In the genomic region with DNA sequence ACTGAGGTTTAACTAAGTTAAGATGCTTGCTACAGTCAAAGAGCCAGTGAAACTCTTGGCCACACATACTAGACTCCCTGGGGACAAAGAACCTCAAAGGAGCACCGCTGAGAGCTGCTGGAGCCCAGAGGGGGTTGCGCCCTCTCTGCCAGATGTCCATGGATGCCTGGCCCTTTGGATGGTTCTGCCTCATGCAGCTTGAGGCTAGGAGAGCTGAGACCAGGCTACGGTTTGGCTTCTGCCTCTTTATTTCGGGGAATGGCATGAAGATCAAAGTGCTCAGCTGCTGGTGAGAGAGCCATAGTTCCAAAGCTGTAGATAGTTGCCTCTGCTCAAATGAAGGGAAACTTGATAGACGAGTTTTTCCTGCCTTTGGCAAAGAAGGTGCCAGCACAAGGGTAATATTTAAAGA, we compare ENCODE assay signal across 18 cellular contexts. TPM values are rescaled to one million over a fixed set of nuclear protein-coding genes. Genes with fewer than 3 reads are reported as not detected.
A peak's percentile ranks its signal among the peaks of the same experiment; 100 is the strongest.
DNase-seq lines count a peak whose midpoint lies in the region; ATAC-seq and TF ChIP-seq lines count a peak whose summit lies in the region.
"Had no signal": no experiment of that assay in that cellular context is flagged by ENCODE, and none has a peak within 500 bp of the region (broad histone marks: within the 10 kb centered on the region; RNA-seq: fewer than 3 reads in every experiment).

No MANE protein-coding gene starts in this region.

- H3K4me2 ChIP-seq in BLaER1: peak overlapping the region; percentile 50

- H3K36me3 ChIP-seq in BLaER1: no peaks in the 10 kb centered on the region
- H3K36me3 ChIP-seq in lower lobe of right lung: no peaks in the 10 kb centered on the region

- no peak for TF ChIP-seq CTCF in lower lobe of right lung (IDR thresholded peaks at IDR 0.05)

- intact Hi-C loops in lower lobe of right lung (cut with DNase I): no loop called here
- intact Hi-C loops in left cardiac atrium (cut with DNase I): no loop called here

- H3K27me3 ChIP-seq in BLaER1 (no peaks in the 10 kb centered on the region), lower lobe of right lung (ENCODE audit: low read depth) (no peaks in the 10 kb centered on the region)

- no peak overlapping the region for H3K4me3 ChIP-seq in BLaER1
- H3K4me3 ChIP-seq in lower lobe of right lung: no peak overlapping the region

- no peaks in the 10 kb centered on the region for H4K20me1 ChIP-seq in BLaER1

- DNase-seq in HT-29 (ENCODE audit: low spot score) (peak; percentile 90), astrocyte of the hippocampus (ENCODE audit: low read depth, low spot score) (peak; percentile 13), lower lobe of right lung (no peak), retina (no peak), left cardiac atrium (no peak), GF-D8 (lab: John Stamatoyannopoulos, UW) (no peak)
- DNase-seq: activated CD4-positive, CD25-positive, alpha-beta regulatory T cell treated with anti-CD3 and anti-CD28 coated beads, Interleukin-2, amount 50 U/mL, for 72 hours; activated effector memory CD4-positive, alpha-beta T cell treated with Interleukin-2 at 50 U/mL for 16 hours; amniotic stem cell; H7; mesenchymal stem cell; NCI-H187 treated with DMSO at 0.1 percent for 48 hours; NK-92 treated with Interleukin-12 subunit alpha and Interleukin-12 subunit beta, amount 100 ng/mL, for 24 hours; SHP77 had no signal

- H3K9me3 ChIP-seq in BLaER1 (0 out of 2 replicates have a peak, but pooled peaks cover 3% of the 10 kb centered on the region), lower lobe of right lung (no peaks in the 10 kb centered on the region)

- no peak overlapping the region for H3K9ac ChIP-seq in BLaER1

- no peak overlapping the region for H3K27ac ChIP-seq in BLaER1
- H3K27ac ChIP-seq in lower lobe of right lung: no peak overlapping the region

- H3K4me1 ChIP-seq in BLaER1 (peaks cover 19% of the 10 kb centered on the region), lower lobe of right lung (no peaks in the 10 kb centered on the region)

- ATAC-seq in lower lobe of right lung (peak; percentile 30 to 66), GM21367 (IDR thresholded peaks at IDR 0.05; ENCODE audit: unreplicated experiment) (no peak), left cardiac atrium (no peak)

RNA-seq across cellular contexts. Expression of a gene that starts 43.0 kb away (rescaled TPM):
- 32.4 and 33.8 TPM in 2 replicates for total RNA-seq in HT-29 (2014; rRNA removed; shearing (Covaris generic))
- total RNA-seq in lower lobe of right lung (4.3 TPM), left cardiac atrium (under 1 TPM; 0.15 to 0.63 TPM)
- total RNA-seq: M059J; T-helper 2 cell treated with Interferon-gamma antibody and Interleukin-4, amounts not matched to agents 100 ng/mL and 5 ng/mL, for 36 hours had no signal

Comparison
In these comparisons a context has a peak if more than half of its experiments do, and no peak if none do; other contexts are left out.
1. DNase-seq: peak in HT-29 (single experiment) and astrocyte of the hippocampus (single experiment); none in lower lobe of right lung (single experiment), retina (single experiment), left cardiac atrium (single experiment) and GF-D8 (single experiment).
2. ATAC-seq: peak in lower lobe of right lung (2 of 2); none in GM21367 (single experiment) and left cardiac atrium (0 of 2).